ENCODE assay signal across 40 cellular contexts in genomic region chr7:123210986-123211385, GRCh38. TPM values are rescaled to one million over a fixed set of nuclear protein-coding genes. Genes with fewer than 3 reads are reported as not detected.
"Had no signal": no experiment of that assay in that cellular context is flagged by ENCODE, and none has a peak within 500 bp of the region (broad histone marks: within the 10 kb centered on the region; RNA-seq: fewer than 3 reads in every experiment).

No MANE protein-coding gene starts in this region.

- H3K27me3 Mint-ChIP-seq: activated B cell treated with CpG ODN at 0.5 μM for 24 hours; activated CD8-positive, alpha-beta memory T cell treated with anti-CD3 and anti-CD28 coated beads, Interleukin-2, amount 10 ng/mL, durations not matched to agents 7 days and 5 days; activated naive CD8-positive, alpha-beta T cell; brain; effector memory CD8-positive, alpha-beta T cell; naive B cell; stimulated activated memory B cell treated with anti-CD40 and anti-IgM and Interleukin-4, amounts not matched to agents 10 μg/mL and 1 μg/mL and 100 μg/mL, for 72 hours; stimulated activated naive CD8-positive, alpha-beta T cell treated with anti-CD3 and anti-CD28 coated beads, Interleukin-15, amount 100 ng/mL, for 72 hours had no signal

- H3K9me3 ChIP-seq: neutrophil, ovary, thyroid gland, vagina had no signal

- H3K27me3 ChIP-seq: cardiac muscle cell, gastroesophageal sphincter, neutrophil, ovary, sigmoid colon, thyroid gland, upper lobe of left lung, vagina had no signal

- H3K4me1 ChIP-seq: gastroesophageal sphincter, sigmoid colon, thyroid gland, vagina had no signal

- H3K4me2 ChIP-seq: smooth muscle cell had no signal

- DNase-seq: activated B cell treated with CpG ODN at 0.5 μM for 24 hours; activated CD8-positive, alpha-beta memory T cell treated with anti-CD3 and anti-CD28 coated beads, Interleukin-2, amount 10 ng/mL, durations not matched to agents 7 days and 5 days; activated CD8-positive, alpha-beta T cell treated with anti-CD3 and anti-CD28 coated beads, Interleukin-2, amount 10 ng/mL, durations not matched to agents 7 days and 5 days; activated effector memory CD4-positive, alpha-beta T cell treated with Interleukin-2 at 50 U/mL for 16 hours; activated naive CD4-positive, alpha-beta T cell treated with Interleukin-2 at 50 U/mL for 16 hours; activated T-cell treated with anti-CD3 and anti-CD28 coated beads for 4 hours; activated T-cell treated with anti-CD3 and anti-CD28 coated beads, Interleukin-2, amount 50 U/mL, for 72 hours; aorta; cerebellar nuclear complex; cortex of kidney; effector memory CD8-positive, alpha-beta T cell; erythroblast; hippocampal formation; kidney; left colon; mammary epithelial cell; naive B cell; nephron progenitor cell; ovary; sigmoid colon; stimulated activated CD4-positive, alpha-beta T cell treated with anti-CD3 and anti-CD28 coated beads, Interleukin-1b, Interleukin-23, amount 100 ng/mL, for 48 hours; stimulated activated CD4-positive, alpha-beta T cell treated with anti-CD3 and anti-CD28 coated beads, Interleukin-4, amount 100 ng/mL, for 4 hours; stimulated activated CD8-positive, alpha-beta memory T cell treated with anti-CD3 and anti-CD28 coated beads, Interleukin-4, amount 100 ng/mL, for 48 hours; stimulated activated naive CD8-positive, alpha-beta T cell treated with anti-CD3 and anti-CD28 coated beads, Interleukin-15, amount 100 ng/mL, for 72 hours; substantia nigra; thyroid gland; upper lobe of left lung had no signal

- H3K36me3 Mint-ChIP-seq: activated CD8-positive, alpha-beta memory T cell treated with anti-CD3 and anti-CD28 coated beads, Interleukin-2, amount 10 ng/mL, durations not matched to agents 7 days and 5 days; activated naive CD8-positive, alpha-beta T cell; brain; naive B cell; stimulated activated memory B cell treated with anti-CD40 and anti-IgM and Interleukin-4, amounts not matched to agents 10 μg/mL and 1 μg/mL and 100 μg/mL, for 72 hours had no signal

- H3K36me3 ChIP-seq: cardiac muscle cell, gastroesophageal sphincter, neutrophil, ovary, sigmoid colon, thyroid gland, upper lobe of left lung, vagina had no signal

- H3K27ac ChIP-seq: cardiac muscle cell, gastroesophageal sphincter, neutrophil, ovary, sigmoid colon, thyroid gland, upper lobe of left lung, vagina had no signal

- ATAC-seq: activated CD8-positive, alpha-beta memory T cell treated with anti-CD3 and anti-CD28 coated beads, Interleukin-2, amount 10 ng/mL, durations not matched to agents 7 days and 5 days; activated CD8-positive, alpha-beta T cell treated with anti-CD3 and anti-CD28 coated beads, Interleukin-2, amount 10 ng/mL, durations not matched to agents 7 days and 5 days; activated T-cell treated with anti-CD3 and anti-CD28 coated beads, Interleukin-2, amount 50 U/mL, for 72 hours; effector memory CD8-positive, alpha-beta T cell; gastroesophageal sphincter; left colon; stimulated activated memory B cell treated with anti-CD40 and anti-IgM and Interleukin-4, amounts not matched to agents 10 μg/mL and 1 μg/mL and 100 μg/mL, for 72 hours; stimulated activated naive CD8-positive, alpha-beta T cell treated with anti-CD3 and anti-CD28 coated beads, Interleukin-15, amount 100 ng/mL, for 72 hours had no signal

- H3K27ac Mint-ChIP-seq: activated B cell treated with CpG ODN at 0.5 μM for 24 hours; activated CD8-positive, alpha-beta memory T cell treated with anti-CD3 and anti-CD28 coated beads, Interleukin-2, amount 10 ng/mL, durations not matched to agents 7 days and 5 days; activated CD8-positive, alpha-beta T cell treated with anti-CD3 and anti-CD28 coated beads, Interleukin-2, amount 10 ng/mL, durations not matched to agents 7 days and 5 days; activated naive CD8-positive, alpha-beta T cell; activated T-cell treated with anti-CD3 and anti-CD28 coated beads, Interleukin-2, amount 50 U/mL, for 72 hours; brain; effector memory CD8-positive, alpha-beta T cell; mesothelial cell of epicardium; naive B cell; nephron progenitor cell; progenitor cell of endocrine pancreas; stimulated activated memory B cell treated with anti-CD40 and anti-IgM and Interleukin-4, amounts not matched to agents 10 μg/mL and 1 μg/mL and 100 μg/mL, for 72 hours; stimulated activated naive CD8-positive, alpha-beta T cell treated with anti-CD3 and anti-CD28 coated beads, Interleukin-15, amount 100 ng/mL, for 72 hours; T-helper 2 cell treated with Interferon-gamma antibody and Interleukin-4, amounts not matched to agents 5 μg/mL and 100 μg/mL, for 36 hours had no signal

- H3K4me1 Mint-ChIP-seq: activated B cell treated with CpG ODN at 0.5 μM for 24 hours; activated CD8-positive, alpha-beta memory T cell treated with anti-CD3 and anti-CD28 coated beads, Interleukin-2, amount 10 ng/mL, durations not matched to agents 7 days and 5 days; brain; naive B cell; nephron progenitor cell; stimulated activated memory B cell treated with anti-CD40 and anti-IgM and Interleukin-4, amounts not matched to agents 10 μg/mL and 1 μg/mL and 100 μg/mL, for 72 hours; stimulated activated naive CD8-positive, alpha-beta T cell treated with anti-CD3 and anti-CD28 coated beads, Interleukin-15, amount 100 ng/mL, for 72 hours had no signal

- H3K4me3 Mint-ChIP-seq: activated B cell treated with CpG ODN at 0.5 μM for 24 hours; activated CD8-positive, alpha-beta memory T cell treated with anti-CD3 and anti-CD28 coated beads, Interleukin-2, amount 10 ng/mL, durations not matched to agents 7 days and 5 days; activated CD8-positive, alpha-beta T cell treated with anti-CD3 and anti-CD28 coated beads, Interleukin-2, amount 10 ng/mL, durations not matched to agents 7 days and 5 days; activated naive CD8-positive, alpha-beta T cell; activated T-cell treated with anti-CD3 and anti-CD28 coated beads, Interleukin-2, amount 50 U/mL, for 72 hours; brain; effector memory CD8-positive, alpha-beta T cell; mesothelial cell of epicardium; naive B cell; nephron progenitor cell; stimulated activated memory B cell treated with anti-CD40 and anti-IgM and Interleukin-4, amounts not matched to agents 10 μg/mL and 1 μg/mL and 100 μg/mL, for 72 hours; stimulated activated naive CD8-positive, alpha-beta T cell treated with anti-CD3 and anti-CD28 coated beads, Interleukin-15, amount 100 ng/mL, for 72 hours; T-helper 2 cell treated with Interferon-gamma antibody and Interleukin-4, amounts not matched to agents 5 μg/mL and 100 μg/mL, for 36 hours had no signal

- H3K4me3 ChIP-seq: cardiac muscle cell, gastroesophageal sphincter, ovary, sigmoid colon, smooth muscle cell, thyroid gland, upper lobe of left lung, vagina had no signal

RNA-seq across cellular contexts. Expression of gene SLC13A1, which starts 11.2 kb away (rescaled TPM):
- total RNA-seq: activated B cell treated with CpG ODN at 0.5 μM for 24 hours; activated CD8-positive, alpha-beta memory T cell treated with anti-CD3 and anti-CD28 coated beads, Interleukin-2, amount 10 ng/mL, durations not matched to agents 7 days and 5 days; activated CD8-positive, alpha-beta T cell treated with anti-CD3 and anti-CD28 coated beads, Interleukin-2, amount 10 ng/mL, durations not matched to agents 7 days and 5 days; activated T-cell treated with anti-CD3 and anti-CD28 coated beads, Interleukin-2, amount 50 U/mL, for 72 hours; aorta; cardiac muscle cell; gastroesophageal sphincter; liver; mammary epithelial cell; mesothelial cell of epicardium; progenitor cell of endocrine pancreas; renal cortical epithelial cell; sigmoid colon; smooth muscle cell; thyroid gland; upper lobe of left lung; vagina had no signal
- polyA plus RNA-seq: aorta, cardiac muscle cell, liver, mammary epithelial cell, ovary, smooth muscle cell had no signal
